In the genomic region with DNA sequence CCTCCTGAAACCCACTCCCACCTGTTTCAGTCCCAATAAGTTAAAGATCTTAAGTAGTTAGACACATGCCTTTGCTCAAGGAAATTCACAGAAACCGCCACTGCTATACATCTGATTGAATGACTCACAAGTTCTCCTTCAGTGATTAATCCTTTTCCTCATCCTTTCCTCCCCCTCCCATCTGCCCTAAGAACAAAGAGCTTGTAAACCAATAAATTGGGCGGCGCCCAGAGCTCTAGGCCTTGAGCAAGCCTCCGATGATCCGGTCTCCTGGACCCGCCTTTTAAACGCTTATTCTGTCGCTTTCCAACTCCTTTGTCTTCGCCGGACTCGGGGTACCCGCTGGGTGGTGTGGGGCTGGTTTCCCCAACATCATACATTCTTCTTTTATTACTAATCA, we compare ENCODE assay signal across 8 cellular contexts.
DNase-seq lines count a peak whose midpoint lies in the region; ATAC-seq, FAIRE-seq and TF ChIP-seq lines count a peak whose summit lies in the region.
"Not testable (repeated sequence)": the region's sequence is repeated elsewhere in the genome, so short reads cannot be mapped to it uniquely, and the experiment has no call there.

No MANE protein-coding gene starts in this region.

- POLR2A ChIA-PET in A673 (lab: Charles Lee; ENCODE audit: low non-redundant PET), result not testable (repeated sequence)

- CTCF ChIA-PET in A673 (lab: Charles Lee), result not testable (repeated sequence)

- H3K9me3 ChIP-seq in A673 (ENCODE audit: low read depth, low read length, poor library complexity, severe bottlenecking); RWPE2 (ENCODE audit: severe bottlenecking): not testable (repeated sequence)

- H3K36me3 ChIP-seq in A673 (ENCODE audit: insufficient read depth, low read length, poor library complexity, severe bottlenecking); RWPE2 (ENCODE audit: low read depth): not testable (repeated sequence)

- DNase-seq in A673 (ENCODE audit: low spot score) (peak; percentile 40), H54 (ENCODE audit: insufficient read length, low spot score) (peak; percentile 0), LoVo (ENCODE audit: low spot score) (peak; percentile 23), RWPE2 (ENCODE audit: low spot score) (peak; percentile 77), astrocyte of the hippocampus (ENCODE audit: low read depth, low spot score) (peak; percentile 23), foreskin keratinocyte (peak; percentile 37 to 76), mesothelial cell of epicardium (ENCODE audit: low spot score in 2 of 2, unreplicated experiment in 2 of 2) (peak in 1 of 2 experiments; percentile 43), retinal pigment epithelial cell (ENCODE audit: low read depth) (peak; percentile 63)

- H3K27me3 Mint-ChIP-seq in mesothelial cell of epicardium (ENCODE audit: low read depth), result not testable (repeated sequence)

- H3K4me3 Mint-ChIP-seq in mesothelial cell of epicardium, result not testable (repeated sequence)

- FAIRE-seq in H54 (lab: Jason Lieb, UNC), result not testable (repeated sequence)

- BruUV-seq in A673 (replicated peaks; lab: Mats Ljungman, UMichigan), result not testable (repeated sequence)

- H3K4me3 ChIP-seq in A673 (ENCODE audit: low read depth, low read length, poor library complexity, severe bottlenecking); RWPE2 (ENCODE audit: severe bottlenecking); retinal pigment epithelial cell (ENCODE audit: low read length): not testable (repeated sequence)

- not testable (repeated sequence) for H3K9me3 Mint-ChIP-seq in mesothelial cell of epicardium

- TF ChIP-seq CTCF in A673 (conservative IDR thresholded peaks at IDR 0.05; ENCODE audit: low read depth, low read length); RWPE2 (IDR thresholded peaks at IDR 0.05; ENCODE audit: poor library complexity, severe bottlenecking); foreskin keratinocyte (conservative IDR thresholded peaks at IDR 0.05); mesothelial cell of epicardium (IDR thresholded peaks at IDR 0.05; ENCODE audit: unreplicated experiment); retinal pigment epithelial cell (conservative IDR thresholded peaks at IDR 0.05; ENCODE audit: low read depth, low read length): not testable (repeated sequence)

- peak; percentile 77 for ATAC-seq in RWPE2 (ENCODE audit: low read depth)
- peak; percentile 44 for ATAC-seq in foreskin keratinocyte

- H3K4me1 Mint-ChIP-seq in mesothelial cell of epicardium, result peaks cover 27% of the 10 kb centered on the region

- not testable (repeated sequence) for TF ChIP-seq POLR2A in H54 (IDR thresholded peaks at IDR 0.05; ENCODE audit: low read depth, low read length)

- H3K4me1 ChIP-seq in A673 (ENCODE audit: insufficient read depth, low read length, poor library complexity, severe bottlenecking); RWPE2 (ENCODE audit: insufficient read depth, poor library complexity, severe bottlenecking); foreskin keratinocyte: not testable (repeated sequence)

- not testable (repeated sequence) for H3K27ac ChIP-seq in A673 (ENCODE audit: low read depth, low read length, poor library complexity, severe bottlenecking); RWPE2 (ENCODE audit: poor library complexity, severe bottlenecking); foreskin keratinocyte

- H3K36me3 Mint-ChIP-seq in mesothelial cell of epicardium, result not testable (repeated sequence)

- H3K27me3 ChIP-seq in A673 (replicated peaks; ENCODE audit: insufficient read depth, low read depth, low read length, poor library complexity); RWPE2 (ENCODE audit: insufficient read depth, poor library complexity, severe bottlenecking); foreskin keratinocyte: not testable (repeated sequence)

- H3K27ac Mint-ChIP-seq in mesothelial cell of epicardium, result peak overlapping the region; percentile 86

- intact Hi-C loops in A673 (cut with micrococcal nuclease; ENCODE audit: unreplicated experiment), result not testable (repeated sequence)
